Comparison of ENCODE assay signal across 14 cellular contexts in genomic region chr1:10824821-10825540, GRCh38. TPM values are rescaled to one million over a fixed set of nuclear protein-coding genes. Genes with fewer than 3 reads are reported as not detected.
DNase-seq lines count a peak whose midpoint lies in the region; ATAC-seq, FAIRE-seq and TF ChIP-seq lines count a peak whose summit lies in the region.
"Had no signal": no experiment of that assay in that cellular context is flagged by ENCODE, and none has a peak within 500 bp of the region (broad histone marks: within the 10 kb centered on the region; RNA-seq: fewer than 3 reads in every experiment).

No MANE protein-coding gene starts in this region.

- CTCF ChIA-PET in endothelial cell of umbilical vein (lab: Charles Lee): no interaction called here

- H3K27ac ChIP-seq in endothelial cell of umbilical vein (ENCODE audit: insufficient read depth, low read depth, low read length) (no peak overlapping the region), lower lobe of right lung (no peak overlapping the region)
- H3K27ac ChIP-seq: tibial artery had no signal

- POLR2A ChIA-PET in endothelial cell of umbilical vein (lab: Charles Lee): no interaction called here

- H3K4me1 ChIP-seq in endothelial cell of umbilical vein (ENCODE audit: control insufficient read depth, extremely low read depth, insufficient read depth, low read length) (no peaks in the 10 kb centered on the region), lower lobe of right lung (no peaks in the 10 kb centered on the region)
- H3K4me1 ChIP-seq: tibial artery had no signal

- dilution Hi-C loops in endothelial cell of umbilical vein (cut with MboI; ENCODE audit: extremely low pct_ligation_motif_present, low sequenced_read_pairs): no loop called here

- H3K9me3 ChIP-seq in endothelial cell of umbilical vein (replicated peaks; ENCODE audit: control insufficient read depth, insufficient read depth, low read length): no peaks in the 10 kb centered on the region
- H3K9me3 ChIP-seq in lower lobe of right lung: no peaks in the 10 kb centered on the region
- H3K9me3 ChIP-seq: tibial artery had no signal

- H3K27me3 ChIP-seq in endothelial cell of umbilical vein (ENCODE audit: control insufficient read depth in 2 of 2, insufficient read depth in 2 of 2, low read length in 2 of 2) (peaks cover 0 to 1% of the 10 kb centered on the region in 2 experiments), lower lobe of right lung (ENCODE audit: low read depth) (peaks cover 4% of the 10 kb centered on the region)

- no peak overlapping the region for H3K4me2 ChIP-seq in endothelial cell of umbilical vein (ENCODE audit: insufficient read depth, low read length)

- BruUV-seq in endothelial cell of umbilical vein (replicated peaks; lab: Mats Ljungman, UMichigan): no TSS peak

- no peak overlapping the region for H2AFZ ChIP-seq in endothelial cell of umbilical vein (ENCODE audit: low read depth, low read length)

- no peaks in the 10 kb centered on the region for H4K20me1 ChIP-seq in endothelial cell of umbilical vein (replicated peaks; ENCODE audit: control insufficient read depth, extremely low read depth, insufficient read depth, low read length)

- H3K9ac ChIP-seq in endothelial cell of umbilical vein (replicated peaks; ENCODE audit: extremely low read depth, insufficient read depth, low read length): no peak overlapping the region

- FAIRE-seq in endothelial cell of umbilical vein (lab: Jason Lieb, UNC): no peak

- no peak for TF ChIP-seq CTCF in endothelial cell of umbilical vein (IDR thresholded peaks at IDR 0.05; ENCODE audit: extremely low read depth in 1 of 2, insufficient read depth in 1 of 2, low read depth in 1 of 2, low read length in 2 of 2)
- no peak for TF ChIP-seq CTCF in omental fat pad (IDR thresholded peaks at IDR 0.05)
- no peak for TF ChIP-seq CTCF in lower lobe of right lung (IDR thresholded peaks at IDR 0.05)

- H3K4me3 ChIP-seq in endothelial cell of umbilical vein (replicated peaks in 1 of 3; ENCODE audit: insufficient read depth in 1 of 3, low read depth in 1 of 3, low read length in 3 of 3) (no peak overlapping the region), lower lobe of right lung (no peak overlapping the region)
- H3K4me3 ChIP-seq: tibial artery had no signal

- TF ChIP-seq POLR2A in endothelial cell of umbilical vein (IDR thresholded peaks at IDR 0.05; ENCODE audit: low read depth, low read length): no peak

- DNase-seq in ELF-1 (ENCODE audit: low read depth, low spot score) (peak; percentile 46), NCI-H2171 (lab: John Stamatoyannopoulos, UW) (peak; percentile 28), endothelial cell of umbilical vein (ENCODE audit: low read depth, low spot score) (peak; percentile 4), omental fat pad (ENCODE audit: low spot score) (no peak), lower lobe of right lung (no peak)
- DNase-seq: activated CD8-positive, alpha-beta T cell treated with anti-CD3 and anti-CD28 coated beads for 36 hours; aorta; NCI-H2081 treated with DMSO at 0.1 percent for 48 hours; SHP77; stimulated activated CD4-positive, alpha-beta T cell treated with anti-CD3 and anti-CD28 coated beads, Interleukin-4, amount 100 ng/mL, for 4 hours; tibial artery had no signal

- intact Hi-C loops in endothelial cell of umbilical vein (cut with micrococcal nuclease): no loop called here
- intact Hi-C loops in lower lobe of right lung (cut with DNase I): no loop called here

- H3K9me1 ChIP-seq in endothelial cell of umbilical vein (replicated peaks; ENCODE audit: control insufficient read depth, extremely low read depth, insufficient read depth, low read length): no peaks in the 10 kb centered on the region

- no peaks in the 10 kb centered on the region for H3K79me2 ChIP-seq in endothelial cell of umbilical vein (ENCODE audit: control insufficient read depth, insufficient read depth, low read length)

- peak; percentile 80 for ATAC-seq in omental fat pad (ENCODE audit: low FRiP score)
- ATAC-seq in HG02623 (IDR thresholded peaks at IDR 0.05; ENCODE audit: unreplicated experiment): no peak
- no peak for ATAC-seq in HG03159 (IDR thresholded peaks at IDR 0.05; ENCODE audit: unreplicated experiment)
- ATAC-seq in lower lobe of right lung: no peak
- no peak for ATAC-seq in HG03045 (IDR thresholded peaks at IDR 0.05; ENCODE audit: unreplicated experiment)
- ATAC-seq: activated CD8-positive, alpha-beta T cell treated with anti-CD3 and anti-CD28 coated beads for 36 hours had no signal

- H3K36me3 ChIP-seq in endothelial cell of umbilical vein (ENCODE audit: control insufficient read depth in 2 of 2, extremely low read depth in 1 of 2, insufficient read depth in 2 of 2, low read length in 2 of 2) (no peaks in the 10 kb centered on the region), lower lobe of right lung (no peaks in the 10 kb centered on the region)
- H3K36me3 ChIP-seq: tibial artery had no signal

TF ChIP-seq in endothelial cell of umbilical vein, 7 proteins besides CTCF, POLR2A, EP300 and RAD21:
- TF ChIP-seq FOS (IDR thresholded peaks at IDR 0.05; ENCODE audit: borderline replicate concordance, insufficient read depth, low read length) (no peak), GATA2 (IDR thresholded peaks at IDR 0.05; ENCODE audit: insufficient read depth, insufficient read length, low read depth, low read length) (no peak), MYC (IDR thresholded peaks at IDR 0.05; ENCODE audit: low read depth, low read length) (no peak), EZH2 (IDR thresholded peaks at IDR 0.05; ENCODE audit: borderline replicate concordance, low read depth, low read length, severe bottlenecking) (no peak), POLR2AphosphoS5 (IDR thresholded peaks at IDR 0.05; ENCODE audit: insufficient read depth, low read depth, low read length) (no peak), JUN (IDR thresholded peaks at IDR 0.05; ENCODE audit: borderline replicate concordance, insufficient read depth, insufficient read length, low read depth) (no peak)
- TF ChIP-seq, protein P1, sequence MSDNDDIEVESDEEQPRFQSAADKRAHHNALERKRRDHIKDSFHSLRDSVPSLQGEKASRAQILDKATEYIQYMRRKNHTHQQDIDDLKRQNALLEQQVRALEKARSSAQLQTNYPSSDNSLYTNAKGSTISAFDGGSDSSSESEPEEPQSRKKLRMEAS (IDR thresholded peaks at IDR 0.05; ENCODE audit: insufficient read depth, insufficient read length): no peak

RNA-seq across cellular contexts. Expression of gene CASZ1, which starts 28.5 kb away (rescaled TPM):
- total RNA-seq in endothelial cell of umbilical vein: 5.1 and 5.2 TPM in 2 replicates
- 1.5 and 1.9 TPM in 2 replicates for polyA plus RNA-seq in endothelial cell of umbilical vein
- polyA plus RNA-seq in endothelial cell of umbilical vein (2011; cell fraction: cytosol; rRNA removed): 0.89 and 1.0 TPM in 2 replicates
- 2.1 and 2.4 TPM in 2 replicates for polyA plus RNA-seq in endothelial cell of umbilical vein (2011; cell fraction: nucleus; rRNA removed)
- polyA plus RNA-seq in endothelial cell of umbilical vein (2012): 0.99 and 1.5 TPM in 2 replicates
- polyA minus RNA-seq in endothelial cell of umbilical vein: 2.0 and 2.7 TPM in 2 replicates
- 1.5 TPM for polyA minus RNA-seq in endothelial cell of umbilical vein (2011; cell fraction: cytosol; rRNA and poly(A)+ RNA removed)
- 0.67 and 2.1 TPM in 2 replicates for polyA minus RNA-seq in endothelial cell of umbilical vein (2011; cell fraction: nucleus; rRNA and poly(A)+ RNA removed)
- total RNA-seq in omental fat pad: 1 to 10 TPM; 2.5 to 7.9 (median 6.0) TPM
- total RNA-seq in lower lobe of right lung: 47.5 TPM

Comparison
In these comparisons a context has a peak if more than half of its experiments do, and no peak if none do; other contexts are left out.
1. DNase-seq: peak in ELF-1 (single experiment), NCI-H2171 (single experiment) and endothelial cell of umbilical vein (single experiment); none in omental fat pad (single experiment) and lower lobe of right lung (single experiment).